In the genomic region with DNA sequence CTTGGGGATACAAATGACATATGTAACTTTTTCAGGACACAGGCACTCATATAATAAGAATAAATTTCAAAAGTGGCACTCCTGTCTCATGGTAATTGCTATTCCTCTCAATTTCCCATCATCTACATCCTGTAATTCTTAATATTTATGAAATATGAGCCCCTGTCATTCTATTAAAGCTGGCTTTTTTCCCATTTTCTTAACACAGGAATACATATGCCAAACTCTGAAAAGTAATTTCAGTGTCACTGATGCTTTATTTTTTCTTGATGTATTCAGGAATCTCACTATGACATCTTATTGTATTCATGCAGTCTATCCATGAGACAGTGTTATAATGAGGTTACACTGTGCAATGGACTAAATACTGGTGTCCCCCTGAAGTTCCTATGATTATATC, we compare ENCODE assay signal across 8 cellular contexts.
"Had no signal": no experiment of that assay in that cellular context is flagged by ENCODE, and none has a peak within 500 bp of the region (broad histone marks: within the 10 kb centered on the region; RNA-seq: fewer than 3 reads in every experiment).

No MANE protein-coding gene starts in this region.

- H3K36me3 ChIP-seq: HAP-1 had no signal

- H3K27ac ChIP-seq: GM23248 had no signal

- H3K9ac ChIP-seq: GM23248 had no signal

- DNase-seq: GM23248, GOT3, H7, H9, HCEC 1CT, HFFc6 had no signal

- H3K4me2 ChIP-seq: GM23338 had no signal

- H3K9me3 ChIP-seq: HAP-1 had no signal

- H3K4me3 ChIP-seq: GM23248, GM23338, HAP-1 had no signal

- H2AFZ ChIP-seq: GM23248, GM23338 had no signal
